ENCODE assay signal across 8 cellular contexts in genomic region chr1:145959957-145960467, GRCh38. TPM values are rescaled to one million over a fixed set of nuclear protein-coding genes. Genes with fewer than 3 reads are reported as not detected.
A peak's percentile ranks its signal among the peaks of the same experiment; 100 is the strongest.
DNase-seq lines count a peak whose midpoint lies in the region; ATAC-seq lines count a peak whose summit lies in the region.

No MANE protein-coding gene starts in this region.

- no peak for ATAC-seq in stimulated activated effector memory CD8-positive, alpha-beta T cell treated with anti-CD3 and anti-CD28 coated beads, Interleukin-12 subunit alpha, Interleukin-12 subunit beta, amount 100 ng/mL, for 72 hours
- ATAC-seq in HG02840 (IDR thresholded peaks at IDR 0.05; ENCODE audit: low FRiP score, unreplicated experiment), result no peak

- peak overlapping the region; percentile 9 for H3K4me3 Mint-ChIP-seq in activated T-helper 2 cell treated with anti-CD3 and anti-CD28 coated beads, Interferon-gamma antibody, Interleukin-2, Interleukin-4, amounts not matched to agents 10 μg/mL and 5 μg/mL and 100 μg/mL, durations not matched to agents 14 hours and 24 hours and 36 hours (ENCODE audit: low read depth)
- H3K4me3 Mint-ChIP-seq in stimulated activated effector memory CD8-positive, alpha-beta T cell treated with anti-CD3 and anti-CD28 coated beads, Interleukin-12 subunit alpha, Interleukin-12 subunit beta, amount 100 ng/mL, for 72 hours, result peak overlapping the region; percentile 75

- DNase-seq in DMS53 (lab: John Stamatoyannopoulos, UW) (peak; percentile 36), DMS53 treated with DMSO at 0.1 percent for 48 hours (lab: John Stamatoyannopoulos, UW; ENCODE audit: unreplicated experiment) (no peak), OCI-M1 (lab: John Stamatoyannopoulos, UW) (no peak), AG20443 (ENCODE audit: low spot score) (no peak)
- DNase-seq in activated T-helper 2 cell treated with anti-CD3 and anti-CD28 coated beads, Interferon-gamma antibody, Interleukin-2, Interleukin-4, amounts not matched to agents 10 μg/mL and 5 μg/mL and 100 μg/mL, durations not matched to agents 14 hours and 24 hours and 36 hours (ENCODE audit: low spot score), result no peak
- DNase-seq in stimulated activated effector memory CD8-positive, alpha-beta T cell treated with anti-CD3 and anti-CD28 coated beads, Interleukin-12 subunit alpha, Interleukin-12 subunit beta, amount 100 ng/mL, for 72 hours (ENCODE audit: low spot score in 2 of 2), result no peak

- no peaks in the 10 kb centered on the region for H3K27me3 Mint-ChIP-seq in activated T-helper 2 cell treated with anti-CD3 and anti-CD28 coated beads, Interferon-gamma antibody, Interleukin-2, Interleukin-4, amounts not matched to agents 10 μg/mL and 5 μg/mL and 100 μg/mL, durations not matched to agents 14 hours and 24 hours and 36 hours (ENCODE audit: low read depth)

- intact Hi-C loops in activated T-helper 2 cell treated with anti-CD3 and anti-CD28 coated beads, Interferon-gamma antibody, Interleukin-2, Interleukin-4, amounts not matched to agents 10 μg/mL and 5 μg/mL and 100 μg/mL, durations not matched to agents 14 hours and 24 hours and 36 hours (cut with micrococcal nuclease), result loop anchor here (2.0 to 5.0 kb wide), 2 partner anchors 37 to 77 kb away; partner anchors contain the start of gene TXNIP

- H3K4me3 ChIP-seq in iPS-15b (ENCODE audit: low read depth, low read length), result peak overlapping the region; percentile 88

- H3K36me3 ChIP-seq in iPS-15b (ENCODE audit: control insufficient read depth, insufficient read depth, low read length), result no peaks in the 10 kb centered on the region

- no peak overlapping the region for H3K27ac Mint-ChIP-seq in activated T-helper 2 cell treated with anti-CD3 and anti-CD28 coated beads, Interferon-gamma antibody, Interleukin-2, Interleukin-4, amounts not matched to agents 10 μg/mL and 5 μg/mL and 100 μg/mL, durations not matched to agents 14 hours and 24 hours and 36 hours
- peak overlapping the region; percentile 88 for H3K27ac Mint-ChIP-seq in stimulated activated effector memory CD8-positive, alpha-beta T cell treated with anti-CD3 and anti-CD28 coated beads, Interleukin-12 subunit alpha, Interleukin-12 subunit beta, amount 100 ng/mL, for 72 hours

- peaks cover 10% of the 10 kb centered on the region for H3K4me1 ChIP-seq in iPS-15b (ENCODE audit: control insufficient read depth, insufficient read depth, low read length)

- peaks cover 5% of the 10 kb centered on the region for H3K36me3 Mint-ChIP-seq in activated T-helper 2 cell treated with anti-CD3 and anti-CD28 coated beads, Interferon-gamma antibody, Interleukin-2, Interleukin-4, amounts not matched to agents 10 μg/mL and 5 μg/mL and 100 μg/mL, durations not matched to agents 14 hours and 24 hours and 36 hours (ENCODE audit: low read depth)
- H3K36me3 Mint-ChIP-seq in stimulated activated effector memory CD8-positive, alpha-beta T cell treated with anti-CD3 and anti-CD28 coated beads, Interleukin-12 subunit alpha, Interleukin-12 subunit beta, amount 100 ng/mL, for 72 hours, result peaks cover 20% of the 10 kb centered on the region

- no peak overlapping the region for H3K9ac ChIP-seq in iPS-15b (ENCODE audit: low read depth, low read length)

- H3K27me3 ChIP-seq in iPS-15b (ENCODE audit: control insufficient read depth, insufficient read depth, low read length), result peaks cover 79% of the 10 kb centered on the region

- H3K9me3 ChIP-seq in iPS-15b (ENCODE audit: control insufficient read depth, insufficient read depth, low read length), result no peaks in the 10 kb centered on the region

- H3K4me1 Mint-ChIP-seq in activated T-helper 2 cell treated with anti-CD3 and anti-CD28 coated beads, Interferon-gamma antibody, Interleukin-2, Interleukin-4, amounts not matched to agents 10 μg/mL and 5 μg/mL and 100 μg/mL, durations not matched to agents 14 hours and 24 hours and 36 hours (ENCODE audit: low read depth), result peaks cover 69% of the 10 kb centered on the region
- H3K4me1 Mint-ChIP-seq in stimulated activated effector memory CD8-positive, alpha-beta T cell treated with anti-CD3 and anti-CD28 coated beads, Interleukin-12 subunit alpha, Interleukin-12 subunit beta, amount 100 ng/mL, for 72 hours, result peaks cover 82% of the 10 kb centered on the region

- no peaks in the 10 kb centered on the region for H3K9me3 Mint-ChIP-seq in activated T-helper 2 cell treated with anti-CD3 and anti-CD28 coated beads, Interferon-gamma antibody, Interleukin-2, Interleukin-4, amounts not matched to agents 10 μg/mL and 5 μg/mL and 100 μg/mL, durations not matched to agents 14 hours and 24 hours and 36 hours
- no peaks in the 10 kb centered on the region for H3K9me3 Mint-ChIP-seq in stimulated activated effector memory CD8-positive, alpha-beta T cell treated with anti-CD3 and anti-CD28 coated beads, Interleukin-12 subunit alpha, Interleukin-12 subunit beta, amount 100 ng/mL, for 72 hours

RNA-seq across cellular contexts. Expression of gene LIX1L, which starts 2.2 kb away (rescaled TPM):
- 38.1 and 39.4 TPM in 2 replicates for total RNA-seq in activated T-helper 2 cell treated with anti-CD3 and anti-CD28 coated beads, Interferon-gamma antibody, Interleukin-2, Interleukin-4, amounts not matched to agents 10 μg/mL and 5 μg/mL and 100 μg/mL, durations not matched to agents 14 hours and 24 hours and 36 hours

RNA-seq across cellular contexts. Expression of gene ANKRD34A, which starts 4.4 kb away (rescaled TPM):
- 4.1 TPM in 2 replicates for total RNA-seq in activated T-helper 2 cell treated with anti-CD3 and anti-CD28 coated beads, Interferon-gamma antibody, Interleukin-2, Interleukin-4, amounts not matched to agents 10 μg/mL and 5 μg/mL and 100 μg/mL, durations not matched to agents 14 hours and 24 hours and 36 hours

RNA-seq across cellular contexts. Expression of gene POLR3GL, which starts 4.5 kb away (rescaled TPM):
- 13.2 and 14.7 TPM in 2 replicates for total RNA-seq in activated T-helper 2 cell treated with anti-CD3 and anti-CD28 coated beads, Interferon-gamma antibody, Interleukin-2, Interleukin-4, amounts not matched to agents 10 μg/mL and 5 μg/mL and 100 μg/mL, durations not matched to agents 14 hours and 24 hours and 36 hours

RNA-seq across cellular contexts. Expression of gene RBM8A, which starts 32.7 kb away (rescaled TPM):
- total RNA-seq in activated T-helper 2 cell treated with anti-CD3 and anti-CD28 coated beads, Interferon-gamma antibody, Interleukin-2, Interleukin-4, amounts not matched to agents 10 μg/mL and 5 μg/mL and 100 μg/mL, durations not matched to agents 14 hours and 24 hours and 36 hours, result 270 and 287 TPM in 2 replicates

RNA-seq across cellular contexts. Expression of gene TXNIP, which starts 36.4 kb away (rescaled TPM):
- 37.8 and 39.1 TPM in 2 replicates for total RNA-seq in activated T-helper 2 cell treated with anti-CD3 and anti-CD28 coated beads, Interferon-gamma antibody, Interleukin-2, Interleukin-4, amounts not matched to agents 10 μg/mL and 5 μg/mL and 100 μg/mL, durations not matched to agents 14 hours and 24 hours and 36 hours
